Comparison of ENCODE assay signal across 1 cellular context in the genomic region with DNA sequence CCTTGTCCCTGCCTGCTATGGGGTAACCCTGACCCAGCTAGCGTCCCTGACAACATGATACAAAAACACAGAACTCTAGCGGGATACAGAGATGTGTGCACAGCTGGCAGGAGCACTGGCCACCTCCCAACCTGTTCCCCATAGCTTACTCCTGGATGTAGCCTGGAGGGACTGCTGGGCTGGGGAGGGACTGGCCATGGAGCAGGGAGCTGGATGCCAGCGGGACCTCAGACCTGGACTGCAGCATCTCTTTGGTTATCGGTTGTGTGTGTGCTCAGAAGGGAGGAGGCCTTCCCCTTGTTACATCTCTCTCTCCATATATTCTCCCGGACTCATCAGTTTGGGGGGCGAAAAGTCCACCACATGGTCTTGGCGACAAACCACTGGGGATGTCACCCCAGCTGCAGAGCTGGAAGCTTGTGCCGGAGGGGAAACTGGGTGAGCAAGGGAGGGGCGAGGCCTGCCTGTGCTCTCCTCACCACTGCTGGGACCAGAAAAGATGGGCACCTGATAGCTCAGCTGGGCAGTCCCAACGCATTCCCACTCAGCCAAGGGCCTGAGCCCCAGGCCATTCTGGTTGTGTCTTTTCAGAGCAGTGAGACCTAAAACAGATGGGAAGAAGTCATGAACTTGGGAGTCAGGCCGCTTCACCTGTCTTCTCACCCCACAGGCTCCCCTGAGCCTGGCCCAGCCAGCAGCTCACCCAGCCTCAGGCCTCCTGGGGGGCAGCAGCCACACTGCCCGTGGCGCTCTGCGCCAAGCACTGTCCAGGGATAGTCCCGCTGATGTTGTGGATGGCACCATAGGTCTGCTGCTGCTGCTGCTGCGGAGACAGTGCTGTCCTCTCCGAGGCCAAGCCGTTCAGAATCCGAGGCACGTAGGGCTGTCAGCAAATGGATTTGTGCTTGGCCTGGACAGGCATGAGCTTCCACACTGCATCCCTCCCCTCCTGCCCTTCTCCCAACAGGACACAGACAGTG.
A peak's percentile ranks its signal among the peaks of the same experiment; 100 is the strongest.
TF ChIP-seq lines count a peak whose summit lies in the region.

No MANE protein-coding gene starts in this region.

TF ChIP-seq in WTC11, 78 proteins besides CTCF, POLR2A, EP300 and RAD21:
- TF ChIP-seq ATF1 (CRISPR knock-in tag; IDR thresholded peaks at IDR 0.05), result peak; percentile 30; the same call in 1 of the 2 replicates
- no peak for TF ChIP-seq CREM (CRISPR knock-in tag; IDR thresholded peaks at IDR 0.05)
- TF ChIP-seq MYBL2 (CRISPR knock-in tag; IDR thresholded peaks at IDR 0.05), result no peak
- TF ChIP-seq, protein P1, sequence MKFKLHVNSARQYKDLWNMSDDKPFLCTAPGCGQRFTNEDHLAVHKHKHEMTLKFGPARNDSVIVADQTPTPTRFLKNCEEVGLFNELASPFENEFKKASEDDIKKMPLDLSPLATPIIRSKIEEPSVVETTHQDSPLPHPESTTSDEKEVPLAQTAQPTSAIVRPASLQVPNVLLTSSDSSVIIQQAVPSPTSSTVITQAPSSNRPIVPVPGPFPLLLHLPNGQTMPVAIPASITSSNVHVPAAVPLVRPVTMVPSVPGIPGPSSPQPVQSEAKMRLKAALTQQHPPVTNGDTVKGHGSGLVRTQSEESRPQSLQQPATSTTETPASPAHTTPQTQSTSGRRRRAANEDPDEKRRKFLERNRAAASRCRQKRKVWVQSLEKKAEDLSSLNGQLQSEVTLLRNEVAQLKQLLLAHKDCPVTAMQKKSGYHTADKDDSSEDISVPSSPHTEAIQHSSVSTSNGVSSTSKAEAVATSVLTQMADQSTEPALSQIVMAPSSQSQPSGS (CRISPR knock-in tag; IDR thresholded peaks at IDR 0.05; ENCODE audit: borderline replicate concordance, low read depth), result no peak
- no peak for TF ChIP-seq MXD4 (CRISPR knock-in tag; IDR thresholded peaks at IDR 0.05; ENCODE audit: borderline replicate concordance)
- TF ChIP-seq TEAD4 (CRISPR knock-in tag; IDR thresholded peaks at IDR 0.05), result no peak
- TF ChIP-seq IRF1 (CRISPR knock-in tag; IDR thresholded peaks at IDR 0.05), result no peak
- no peak for TF ChIP-seq NFYB (CRISPR knock-in tag; conservative IDR thresholded peaks at IDR 0.05; ENCODE audit: low read depth)
- no peak for TF ChIP-seq EMX1 (CRISPR knock-in tag; IDR thresholded peaks at IDR 0.05)
- TF ChIP-seq ARID4B (CRISPR knock-in tag; IDR thresholded peaks at IDR 0.05; ENCODE audit: borderline replicate concordance), result no peak
- no peak for TF ChIP-seq ZNF317 (CRISPR knock-in tag; IDR thresholded peaks at IDR 0.05; ENCODE audit: borderline replicate concordance, low read depth)
- no peak for TF ChIP-seq ZNF423 (CRISPR knock-in tag; IDR thresholded peaks at IDR 0.05)
- TF ChIP-seq ZNF232 (CRISPR knock-in tag; IDR thresholded peaks at IDR 0.05), result no peak
- TF ChIP-seq, protein P2, sequence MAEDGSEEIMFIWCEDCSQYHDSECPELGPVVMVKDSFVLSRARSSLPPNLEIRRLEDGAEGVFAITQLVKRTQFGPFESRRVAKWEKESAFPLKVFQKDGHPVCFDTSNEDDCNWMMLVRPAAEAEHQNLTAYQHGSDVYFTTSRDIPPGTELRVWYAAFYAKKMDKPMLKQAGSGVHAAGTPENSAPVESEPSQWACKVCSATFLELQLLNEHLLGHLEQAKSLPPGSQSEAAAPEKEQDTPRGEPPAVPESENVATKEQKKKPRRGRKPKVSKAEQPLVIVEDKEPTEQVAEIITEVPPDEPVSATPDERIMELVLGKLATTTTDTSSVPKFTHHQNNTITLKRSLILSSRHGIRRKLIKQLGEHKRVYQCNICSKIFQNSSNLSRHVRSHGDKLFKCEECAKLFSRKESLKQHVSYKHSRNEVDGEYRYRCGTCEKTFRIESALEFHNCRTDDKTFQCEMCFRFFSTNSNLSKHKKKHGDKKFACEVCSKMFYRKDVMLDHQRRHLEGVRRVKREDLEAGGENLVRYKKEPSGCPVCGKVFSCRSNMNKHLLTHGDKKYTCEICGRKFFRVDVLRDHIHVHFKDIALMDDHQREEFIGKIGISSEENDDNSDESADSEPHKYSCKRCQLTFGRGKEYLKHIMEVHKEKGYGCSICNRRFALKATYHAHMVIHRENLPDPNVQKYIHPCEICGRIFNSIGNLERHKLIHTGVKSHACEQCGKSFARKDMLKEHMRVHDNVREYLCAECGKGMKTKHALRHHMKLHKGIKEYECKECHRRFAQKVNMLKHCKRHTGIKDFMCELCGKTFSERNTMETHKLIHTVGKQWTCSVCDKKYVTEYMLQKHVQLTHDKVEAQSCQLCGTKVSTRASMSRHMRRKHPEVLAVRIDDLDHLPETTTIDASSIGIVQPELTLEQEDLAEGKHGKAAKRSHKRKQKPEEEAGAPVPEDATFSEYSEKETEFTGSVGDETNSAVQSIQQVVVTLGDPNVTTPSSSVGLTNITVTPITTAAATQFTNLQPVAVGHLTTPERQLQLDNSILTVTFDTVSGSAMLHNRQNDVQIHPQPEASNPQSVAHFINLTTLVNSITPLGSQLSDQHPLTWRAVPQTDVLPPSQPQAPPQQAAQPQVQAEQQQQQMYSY (CRISPR knock-in tag; IDR thresholded peaks at IDR 0.05), result 0 out of 2 replicates have a peak, but pooled peaks have one; percentile 14
